8 cellular contexts compared by ENCODE assay signal in genomic region chr1:218069180-218069579, GRCh38.
"Had no signal": no experiment of that assay in that cellular context is flagged by ENCODE, and none has a peak within 500 bp of the region (broad histone marks: within the 10 kb centered on the region; RNA-seq: fewer than 3 reads in every experiment).

No MANE protein-coding gene starts in this region.

- H3K9ac ChIP-seq: GM23248 had no signal

- H3K9me3 ChIP-seq: HAP-1 had no signal

- ATAC-seq: HCT116, HepG2 had no signal

- H2AFZ ChIP-seq: GM23248 had no signal

- DNase-seq: GM23248, GOT3, H7, HFFc6 had no signal

- H3K27ac ChIP-seq: GM23248, HL-60 had no signal

- H3K4me1 ChIP-seq: HAP-1 had no signal

- H3K36me3 ChIP-seq: HAP-1 had no signal

- H3K4me3 ChIP-seq: GM23248, HAP-1 had no signal
